ENCODE assay signal across 1 cellular context in the genomic region with DNA sequence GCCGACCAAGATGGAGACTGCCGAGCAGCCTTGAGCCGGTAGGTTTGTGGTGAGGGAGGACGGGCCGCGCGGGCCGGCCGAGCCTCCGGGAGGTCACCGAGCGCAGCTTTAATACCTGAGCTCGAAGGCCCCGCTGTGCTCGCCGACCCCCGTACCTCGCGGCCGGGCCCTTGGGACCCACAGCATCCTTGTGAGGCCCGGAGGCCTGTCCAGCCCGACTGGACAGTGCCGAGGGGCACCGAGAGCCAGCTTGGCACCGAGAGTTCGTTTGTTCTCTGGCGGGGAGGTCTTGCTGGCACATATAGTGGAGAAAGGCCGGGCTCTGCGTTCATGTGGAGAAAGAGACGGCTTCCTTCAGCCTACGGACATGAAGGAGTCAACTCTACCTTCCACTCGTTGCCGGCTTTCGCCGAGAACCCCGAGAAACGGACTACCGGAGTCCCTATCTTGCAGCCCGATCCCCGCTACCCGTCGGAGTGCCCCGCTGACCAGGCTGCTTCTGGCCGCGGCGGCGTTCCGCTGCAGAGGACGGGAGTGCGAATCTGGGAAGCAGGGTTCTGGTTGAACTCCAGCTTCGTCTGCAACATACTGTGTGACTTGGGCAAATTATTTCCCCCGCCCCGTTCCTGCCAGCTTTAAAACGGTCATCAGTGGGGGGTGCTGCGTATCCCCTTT.
TF ChIP-seq lines count a peak whose summit lies in the region.

No MANE protein-coding gene starts in this region.

TF ChIP-seq in H1, 55 proteins besides CTCF, POLR2A, EP300 and RAD21:
- TF ChIP-seq EZH2 (IDR thresholded peaks at IDR 0.05; ENCODE audit: low read depth, low read length, severe bottlenecking), result no peak
- 0 out of 2 replicates have a peak, but pooled peaks have one; percentile 49 for TF ChIP-seq TBP (IDR thresholded peaks at IDR 0.05; ENCODE audit: low read depth, low read length)
- TF ChIP-seq ASH2L (IDR thresholded peaks at IDR 0.05; ENCODE audit: low read length), result peak; percentile 40
- TF ChIP-seq, protein P1, sequence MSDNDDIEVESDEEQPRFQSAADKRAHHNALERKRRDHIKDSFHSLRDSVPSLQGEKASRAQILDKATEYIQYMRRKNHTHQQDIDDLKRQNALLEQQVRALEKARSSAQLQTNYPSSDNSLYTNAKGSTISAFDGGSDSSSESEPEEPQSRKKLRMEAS (IDR thresholded peaks at IDR 0.05), result no peak
- TF ChIP-seq PHF8 (conservative IDR thresholded peaks at IDR 0.05; ENCODE audit: low read depth, low read length), result peak; percentile 84
- no peak for TF ChIP-seq SAP30 (IDR thresholded peaks at IDR 0.05; ENCODE audit: insufficient read depth, insufficient replicate concordance, low read length)
- TF ChIP-seq BACH1 (IDR thresholded peaks at IDR 0.05; ENCODE audit: low read length), result no peak
- peak; percentile 67 for TF ChIP-seq TAF1 (IDR thresholded peaks at IDR 0.05; ENCODE audit: low read depth, low read length)
- peak; percentile 63 for TF ChIP-seq KDM5A (IDR thresholded peaks at IDR 0.05; ENCODE audit: low read length)
- peak; percentile 33 for TF ChIP-seq KDM4A (IDR thresholded peaks at IDR 0.05; ENCODE audit: low read depth, low read length, severe bottlenecking)
